Comparison of ENCODE assay signal across 10 cellular contexts in genomic region chr3:133540896-133541674, GRCh38. TPM values are rescaled to one million over a fixed set of nuclear protein-coding genes. Genes with fewer than 3 reads are reported as not detected.
DNase-seq lines count a peak whose midpoint lies in the region; ATAC-seq, FAIRE-seq and TF ChIP-seq lines count a peak whose summit lies in the region.
"Had no signal": no experiment of that assay in that cellular context is flagged by ENCODE, and none has a peak within 500 bp of the region (broad histone marks: within the 10 kb centered on the region; RNA-seq: fewer than 3 reads in every experiment).

No MANE protein-coding gene starts in this region.

- no peak for TF ChIP-seq CTCF in activated CD8-positive, alpha-beta T cell treated with anti-CD3 and anti-CD28 coated beads for 36 hours (IDR thresholded peaks at IDR 0.05)
- TF ChIP-seq CTCF in transverse colon (IDR thresholded peaks at IDR 0.05) (no peak), D721Med (IDR thresholded peaks at IDR 0.05; ENCODE audit: insufficient read depth, missing control alignments) (no peak)

- H3K4me1 ChIP-seq in transverse colon = peaks cover 1 to 21% (median 12%) of the 10 kb centered on the region in 4 donors
- H3K4me1 ChIP-seq in Karpas-422 (ENCODE audit: low read length) = no peaks in the 10 kb centered on the region

- no peaks in the 10 kb centered on the region for H3K27me3 Mint-ChIP-seq in activated CD8-positive, alpha-beta T cell treated with anti-CD3 and anti-CD28 coated beads for 36 hours
- H3K27me3 Mint-ChIP-seq in activated CD8-positive, alpha-beta T cell treated with anti-CD3 and anti-CD28 coated beads, Interleukin-2, amount 10 ng/mL, durations not matched to agents 7 days and 5 days (ENCODE audit: low read depth) = peaks cover 2% of the 10 kb centered on the region
- H3K27me3 Mint-ChIP-seq in dendritic cell treated with granulocyte-macrophage colony-stimulating factor and Interleukin-4, amounts not matched to agents 40 ng/mL and 50 ng/mL, for 4 days = no peaks in the 10 kb centered on the region
- no peaks in the 10 kb centered on the region for H3K27me3 Mint-ChIP-seq in activated T-helper 2 cell treated with anti-CD3 and anti-CD28 coated beads, Interferon-gamma antibody, Interleukin-2, Interleukin-4, amounts not matched to agents 10 μg/mL and 5 μg/mL and 100 μg/mL, durations not matched to agents 14 hours and 24 hours and 36 hours (ENCODE audit: low read depth)
- H3K27me3 Mint-ChIP-seq: B cell had no signal

- H3K36me3 Mint-ChIP-seq in activated CD8-positive, alpha-beta T cell treated with anti-CD3 and anti-CD28 coated beads for 36 hours (ENCODE audit: low read depth) = no peaks in the 10 kb centered on the region
- no peaks in the 10 kb centered on the region for H3K36me3 Mint-ChIP-seq in activated CD8-positive, alpha-beta T cell treated with anti-CD3 and anti-CD28 coated beads, Interleukin-2, amount 10 ng/mL, durations not matched to agents 7 days and 5 days (ENCODE audit: low read depth)
- no peaks in the 10 kb centered on the region for H3K36me3 Mint-ChIP-seq in dendritic cell treated with granulocyte-macrophage colony-stimulating factor and Interleukin-4, amounts not matched to agents 40 ng/mL and 50 ng/mL, for 4 days (ENCODE audit: low read depth)
- H3K36me3 Mint-ChIP-seq in activated T-helper 2 cell treated with anti-CD3 and anti-CD28 coated beads, Interferon-gamma antibody, Interleukin-2, Interleukin-4, amounts not matched to agents 10 μg/mL and 5 μg/mL and 100 μg/mL, durations not matched to agents 14 hours and 24 hours and 36 hours (ENCODE audit: low read depth) = no peaks in the 10 kb centered on the region
- H3K36me3 Mint-ChIP-seq: IgD-negative memory B cell had no signal

- POLR2A ChIA-PET in activated CD8-positive, alpha-beta T cell treated with anti-CD3 and anti-CD28 coated beads for 36 hours (lab: Charles Lee) = no interaction called here
- POLR2A ChIA-PET in activated CD8-positive, alpha-beta T cell treated with anti-CD3 and anti-CD28 coated beads, Interleukin-2, amount 10 ng/mL, durations not matched to agents 7 days and 5 days (lab: Charles Lee) = no interaction called here

- H3K79me2 ChIP-seq in Karpas-422 (ENCODE audit: low read length) = no peaks in the 10 kb centered on the region

- H3K27ac Mint-ChIP-seq in activated CD8-positive, alpha-beta T cell treated with anti-CD3 and anti-CD28 coated beads for 36 hours = no peak overlapping the region
- no peak overlapping the region for H3K27ac Mint-ChIP-seq in activated CD8-positive, alpha-beta T cell treated with anti-CD3 and anti-CD28 coated beads, Interleukin-2, amount 10 ng/mL, durations not matched to agents 7 days and 5 days
- H3K27ac Mint-ChIP-seq in dendritic cell treated with granulocyte-macrophage colony-stimulating factor and Interleukin-4, amounts not matched to agents 40 ng/mL and 50 ng/mL, for 4 days = peak overlapping the region; percentile 53
- no peak overlapping the region for H3K27ac Mint-ChIP-seq in activated T-helper 2 cell treated with anti-CD3 and anti-CD28 coated beads, Interferon-gamma antibody, Interleukin-2, Interleukin-4, amounts not matched to agents 10 μg/mL and 5 μg/mL and 100 μg/mL, durations not matched to agents 14 hours and 24 hours and 36 hours
- H3K27ac Mint-ChIP-seq: B cell, IgD-negative memory B cell had no signal

- no peak overlapping the region for H3K4me3 Mint-ChIP-seq in activated CD8-positive, alpha-beta T cell treated with anti-CD3 and anti-CD28 coated beads for 36 hours
- H3K4me3 Mint-ChIP-seq in activated CD8-positive, alpha-beta T cell treated with anti-CD3 and anti-CD28 coated beads, Interleukin-2, amount 10 ng/mL, durations not matched to agents 7 days and 5 days = no peak overlapping the region
- no peak overlapping the region for H3K4me3 Mint-ChIP-seq in dendritic cell treated with granulocyte-macrophage colony-stimulating factor and Interleukin-4, amounts not matched to agents 40 ng/mL and 50 ng/mL, for 4 days
- H3K4me3 Mint-ChIP-seq in activated T-helper 2 cell treated with anti-CD3 and anti-CD28 coated beads, Interferon-gamma antibody, Interleukin-2, Interleukin-4, amounts not matched to agents 10 μg/mL and 5 μg/mL and 100 μg/mL, durations not matched to agents 14 hours and 24 hours and 36 hours (ENCODE audit: low read depth) = no peak overlapping the region
- H3K4me3 Mint-ChIP-seq: B cell, IgD-negative memory B cell had no signal

- 48% methylated on average over 2 of the region's 2 CpGs; no CpG with 5 or more reads in 1 of the 2 donors for WGBS in transverse colon (ENCODE audit: low coverage in 1 of 2), 2 donors

- H3K9me2 ChIP-seq in Karpas-422 (replicated peaks; ENCODE audit: insufficient read depth, low read length) = no peaks in the 10 kb centered on the region

- no peaks in the 10 kb centered on the region for H4K20me1 ChIP-seq in Karpas-422 (ENCODE audit: insufficient read depth, low read depth, low read length)

- CTCF ChIA-PET in activated CD8-positive, alpha-beta T cell treated with anti-CD3 and anti-CD28 coated beads for 36 hours (lab: Charles Lee) = interaction anchor here (1.2 kb wide), 1 partner anchor 52 kb away, joined by 3 read pairs; no protein-coding TSS in a partner anchor
- CTCF ChIA-PET in activated CD8-positive, alpha-beta T cell treated with anti-CD3 and anti-CD28 coated beads, Interleukin-2, amount 10 ng/mL, durations not matched to agents 7 days and 5 days (lab: Charles Lee) = no interaction called here

- H3K4me3 ChIP-seq in transverse colon (no peak overlapping the region), Karpas-422 (ENCODE audit: low read length) (no peak overlapping the region)

- TF ChIP-seq EP300 in transverse colon (IDR thresholded peaks at IDR 0.05; ENCODE audit: low read depth) = no peak

- H3K27ac ChIP-seq in transverse colon (peak overlapping the region; percentile 18 to 62 (median 46)), Karpas-422 (ENCODE audit: low read length) (no peak overlapping the region)

- H3K27me3 ChIP-seq in transverse colon (no peaks in the 10 kb centered on the region), Karpas-422 (ENCODE audit: low read length) (no peaks in the 10 kb centered on the region)

- peaks cover 2% of the 10 kb centered on the region for H3K9me3 Mint-ChIP-seq in activated CD8-positive, alpha-beta T cell treated with anti-CD3 and anti-CD28 coated beads for 36 hours
- H3K9me3 Mint-ChIP-seq in activated CD8-positive, alpha-beta T cell treated with anti-CD3 and anti-CD28 coated beads, Interleukin-2, amount 10 ng/mL, durations not matched to agents 7 days and 5 days (ENCODE audit: insufficient read depth) = no peaks in the 10 kb centered on the region
- no peaks in the 10 kb centered on the region for H3K9me3 Mint-ChIP-seq in dendritic cell treated with granulocyte-macrophage colony-stimulating factor and Interleukin-4, amounts not matched to agents 40 ng/mL and 50 ng/mL, for 4 days
- no peaks in the 10 kb centered on the region for H3K9me3 Mint-ChIP-seq in activated T-helper 2 cell treated with anti-CD3 and anti-CD28 coated beads, Interferon-gamma antibody, Interleukin-2, Interleukin-4, amounts not matched to agents 10 μg/mL and 5 μg/mL and 100 μg/mL, durations not matched to agents 14 hours and 24 hours and 36 hours

- intact Hi-C loops in activated CD8-positive, alpha-beta T cell treated with anti-CD3 and anti-CD28 coated beads for 36 hours (cut with micrococcal nuclease) = no loop called here
- intact Hi-C loops in dendritic cell treated with granulocyte-macrophage colony-stimulating factor and Interleukin-4, amounts not matched to agents 40 ng/mL and 50 ng/mL, for 4 days (cut with micrococcal nuclease) = no loop called here
- intact Hi-C loops in transverse colon (cut with DNase I; ENCODE audit: low total_unique reads) = no loop called here
- intact Hi-C loops in activated T-helper 2 cell treated with anti-CD3 and anti-CD28 coated beads, Interferon-gamma antibody, Interleukin-2, Interleukin-4, amounts not matched to agents 10 μg/mL and 5 μg/mL and 100 μg/mL, durations not matched to agents 14 hours and 24 hours and 36 hours (cut with micrococcal nuclease) = no loop called here

- H2AFZ ChIP-seq in Karpas-422 (ENCODE audit: low read length) = no peak overlapping the region

- H3K36me3 ChIP-seq in transverse colon (no peaks in the 10 kb centered on the region), Karpas-422 (ENCODE audit: insufficient read depth, low read length) (no peaks in the 10 kb centered on the region)

- TF ChIP-seq POLR2A in transverse colon (IDR thresholded peaks at IDR 0.05) = peak; percentile 51

- no peak overlapping the region for H3K4me2 ChIP-seq in Karpas-422 (ENCODE audit: low read depth, low read length, poor library complexity, severe bottlenecking)

- H3K9ac ChIP-seq in Karpas-422 (ENCODE audit: low read length) = no peak overlapping the region

- H3K4me1 Mint-ChIP-seq in activated CD8-positive, alpha-beta T cell treated with anti-CD3 and anti-CD28 coated beads for 36 hours (ENCODE audit: low read depth) = no peaks in the 10 kb centered on the region
- H3K4me1 Mint-ChIP-seq in activated CD8-positive, alpha-beta T cell treated with anti-CD3 and anti-CD28 coated beads, Interleukin-2, amount 10 ng/mL, durations not matched to agents 7 days and 5 days (ENCODE audit: low read depth) = peaks cover 4% of the 10 kb centered on the region
- peaks cover 21% of the 10 kb centered on the region for H3K4me1 Mint-ChIP-seq in dendritic cell treated with granulocyte-macrophage colony-stimulating factor and Interleukin-4, amounts not matched to agents 40 ng/mL and 50 ng/mL, for 4 days (ENCODE audit: low read depth)
- H3K4me1 Mint-ChIP-seq in activated T-helper 2 cell treated with anti-CD3 and anti-CD28 coated beads, Interferon-gamma antibody, Interleukin-2, Interleukin-4, amounts not matched to agents 10 μg/mL and 5 μg/mL and 100 μg/mL, durations not matched to agents 14 hours and 24 hours and 36 hours (ENCODE audit: low read depth) = no peaks in the 10 kb centered on the region
- H3K4me1 Mint-ChIP-seq: B cell had no signal

- FAIRE-seq in D721Med (lab: Jason Lieb, UNC) = no peak

- H3K9me3 ChIP-seq in transverse colon (no peaks in the 10 kb centered on the region), Karpas-422 (ENCODE audit: low read length) (no peaks in the 10 kb centered on the region)

- in situ Hi-C loops in KBM-7 (cut with MboI; ENCODE audit: low pct_unique_long_range_greater_than_20kb, low sequenced_read_pairs) = no loop called here
- in situ Hi-C loops in transverse colon (cut with MboI; ENCODE audit: low pct_ligation_motif_present in 1 of 4, low pct_unique_long_range_greater_than_20kb in 1 of 4, low sequenced_read_pairs in 3 of 4) = no loop called here

- DNase-seq in activated CD8-positive, alpha-beta T cell treated with anti-CD3 and anti-CD28 coated beads for 36 hours = no peak
- DNase-seq in activated CD8-positive, alpha-beta T cell treated with anti-CD3 and anti-CD28 coated beads, Interleukin-2, amount 10 ng/mL, durations not matched to agents 7 days and 5 days = no peak
- DNase-seq in KBM-7 = peak; percentile 54
- DNase-seq in transverse colon = peak; percentile 53
- no peak for DNase-seq in activated T-helper 2 cell treated with anti-CD3 and anti-CD28 coated beads, Interferon-gamma antibody, Interleukin-2, Interleukin-4, amounts not matched to agents 10 μg/mL and 5 μg/mL and 100 μg/mL, durations not matched to agents 14 hours and 24 hours and 36 hours (ENCODE audit: low spot score)
- no peak for DNase-seq in D721Med (ENCODE audit: insufficient read length, low spot score)
- no peak for DNase-seq in Karpas-422

- ATAC-seq in activated CD8-positive, alpha-beta T cell treated with anti-CD3 and anti-CD28 coated beads for 36 hours = peak; percentile 37
- no peak for ATAC-seq in activated CD8-positive, alpha-beta T cell treated with anti-CD3 and anti-CD28 coated beads, Interleukin-2, amount 10 ng/mL, durations not matched to agents 7 days and 5 days

RNA-seq across cellular contexts. Expression of gene CDV3, which starts 32.4 kb away (rescaled TPM):
- 100 to 1,000 TPM; 211 to 212 TPM for total RNA-seq in activated CD8-positive, alpha-beta T cell treated with anti-CD3 and anti-CD28 coated beads for 36 hours
- total RNA-seq in activated CD8-positive, alpha-beta T cell treated with anti-CD3 and anti-CD28 coated beads, Interleukin-2, amount 10 ng/mL, durations not matched to agents 7 days and 5 days = 100 to 1,000 TPM; 195 TPM
- 10 to 100 TPM; 46.8 to 84.9 (median 78.8) TPM for total RNA-seq in transverse colon
- 288 and 295 TPM in 2 replicates for total RNA-seq in activated T-helper 2 cell treated with anti-CD3 and anti-CD28 coated beads, Interferon-gamma antibody, Interleukin-2, Interleukin-4, amounts not matched to agents 10 μg/mL and 5 μg/mL and 100 μg/mL, durations not matched to agents 14 hours and 24 hours and 36 hours
- 772 and 806 TPM in 2 replicates for total RNA-seq in Karpas-422 (2014; rRNA removed; shearing (Covaris generic); ENCODE audit: low replicate concordance)

Comparison
In these comparisons a context has a peak if more than half of its experiments do, and no peak if none do; other contexts are left out.
1. DNase-seq: peak in KBM-7 (single experiment) and transverse colon (single experiment); none in activated CD8-positive, alpha-beta T cell treated with anti-CD3 and anti-CD28 coated beads for 36 hours (single experiment), activated CD8-positive, alpha-beta T cell treated with anti-CD3 and anti-CD28 coated beads, Interleukin-2, amount 10 ng/mL, durations not matched to agents 7 days and 5 days (single experiment), activated T-helper 2 cell treated with anti-CD3 and anti-CD28 coated beads, Interferon-gamma antibody, Interleukin-2, Interleukin-4, amounts not matched to agents 10 μg/mL and 5 μg/mL and 100 μg/mL, durations not matched to agents 14 hours and 24 hours and 36 hours (single experiment), D721Med (single experiment) and Karpas-422 (single experiment).